ENCODE assay signal across 1 cellular context in genomic region chr16:11407047-11407982, GRCh38.
TF ChIP-seq lines count a peak whose summit lies in the region.

No MANE protein-coding gene starts in this region.

TF ChIP-seq in HepG2, 621 proteins besides CTCF, POLR2A, EP300 and RAD21 (continued from another document and continues in another):
- TF ChIP-seq MXD3 (CRISPR knock-in tag; IDR thresholded peaks at IDR 0.05), result no peak
- TF ChIP-seq TBL1XR1 (IDR thresholded peaks at IDR 0.05; ENCODE audit: borderline replicate concordance, low read length, partially characterized antibody), result no peak
- no peak for TF ChIP-seq ZC3H4 (CRISPR knock-in tag; IDR thresholded peaks at IDR 0.05; ENCODE audit: borderline replicate concordance)
- TF ChIP-seq ZNF576 (CRISPR knock-in tag; IDR thresholded peaks at IDR 0.05), result no peak
- no peak for TF ChIP-seq ZBTB4 (CRISPR knock-in tag; IDR thresholded peaks at IDR 0.05; ENCODE audit: borderline replicate concordance)
- TF ChIP-seq FIP1L1 (IDR thresholded peaks at IDR 0.05; ENCODE audit: borderline replicate concordance, insufficient read depth, low read depth, low read length), result no peak
- no peak for TF ChIP-seq ZGPAT (CRISPR knock-in tag; IDR thresholded peaks at IDR 0.05)
- TF ChIP-seq ZFP41 (CRISPR knock-in tag; IDR thresholded peaks at IDR 0.05; ENCODE audit: borderline replicate concordance), result no peak
- TF ChIP-seq GMEB1 (CRISPR knock-in tag; IDR thresholded peaks at IDR 0.05; ENCODE audit: borderline replicate concordance), result no peak
- TF ChIP-seq RBM39 (IDR thresholded peaks at IDR 0.05; ENCODE audit: low read depth, low read length, poor library complexity, severe bottlenecking), result no peak
- no peak for TF ChIP-seq USF2 (IDR thresholded peaks at IDR 0.05; ENCODE audit: low read depth, low read length)
- TF ChIP-seq USF2 (CRISPR knock-in tag; IDR thresholded peaks at IDR 0.05; ENCODE audit: borderline replicate concordance), result no peak
- TF ChIP-seq PRDM4 (CRISPR knock-in tag; IDR thresholded peaks at IDR 0.05; ENCODE audit: borderline replicate concordance), result no peak
- TF ChIP-seq RARG (CRISPR knock-in tag; IDR thresholded peaks at IDR 0.05; ENCODE audit: low read depth), result no peak
- no peak for TF ChIP-seq ZNF343 (CRISPR knock-in tag; IDR thresholded peaks at IDR 0.05)
- TF ChIP-seq ZNF574 (CRISPR knock-in tag; IDR thresholded peaks at IDR 0.05), result no peak
- no peak for TF ChIP-seq ZNF570 (CRISPR knock-in tag; IDR thresholded peaks at IDR 0.05; ENCODE audit: borderline replicate concordance)
- no peak for TF ChIP-seq CBFB (CRISPR knock-in tag; IDR thresholded peaks at IDR 0.05)
- no peak for TF ChIP-seq ZNF607 (CRISPR knock-in tag; IDR thresholded peaks at IDR 0.05; ENCODE audit: borderline replicate concordance)
- TF ChIP-seq ATF1 (CRISPR knock-in tag; IDR thresholded peaks at IDR 0.05), result no peak
- no peak for TF ChIP-seq ZFX (CRISPR knock-in tag; IDR thresholded peaks at IDR 0.05; ENCODE audit: low read depth)
- TF ChIP-seq ERF (CRISPR knock-in tag; IDR thresholded peaks at IDR 0.05), result no peak
- no peak for TF ChIP-seq PITX1 (CRISPR knock-in tag; IDR thresholded peaks at IDR 0.05)
- no peak for TF ChIP-seq ZBTB44 (CRISPR knock-in tag; IDR thresholded peaks at IDR 0.05)
- no peak for TF ChIP-seq LBX2 (CRISPR knock-in tag; IDR thresholded peaks at IDR 0.05; ENCODE audit: borderline replicate concordance)
- no peak for TF ChIP-seq ZSCAN20 (CRISPR knock-in tag; IDR thresholded peaks at IDR 0.05; ENCODE audit: borderline replicate concordance)
- 0 out of 2 replicates have a peak, but pooled peaks have one; percentile 46 for TF ChIP-seq FOSL2 (CRISPR knock-in tag; IDR thresholded peaks at IDR 0.05)
- TF ChIP-seq HCFC1 (IDR thresholded peaks at IDR 0.05; ENCODE audit: low read depth, low read length), result no peak
- TF ChIP-seq ZNF788 (CRISPR knock-in tag; IDR thresholded peaks at IDR 0.05; ENCODE audit: borderline replicate concordance), result no peak
- no peak for TF ChIP-seq MATR3 (CRISPR knock-in tag; IDR thresholded peaks at IDR 0.05)
- TF ChIP-seq TGIF2 (CRISPR knock-in tag; IDR thresholded peaks at IDR 0.05), result no peak
- TF ChIP-seq FOXK2 (IDR thresholded peaks at IDR 0.05), result no peak
- no peak for TF ChIP-seq ZNF441 (CRISPR knock-in tag; IDR thresholded peaks at IDR 0.05; ENCODE audit: borderline replicate concordance)
- TF ChIP-seq ZNF17 (CRISPR knock-in tag; IDR thresholded peaks at IDR 0.05), result no peak
- TF ChIP-seq ZNF3 (CRISPR knock-in tag; IDR thresholded peaks at IDR 0.05), result peak; percentile 63; the same call in 1 of the 2 replicates
- TF ChIP-seq ZKSCAN8 (CRISPR knock-in tag; IDR thresholded peaks at IDR 0.05; ENCODE audit: borderline replicate concordance), result no peak
- no peak for TF ChIP-seq ZFP82 (CRISPR knock-in tag; IDR thresholded peaks at IDR 0.05; ENCODE audit: borderline replicate concordance)
- no peak for TF ChIP-seq KLF15 (CRISPR knock-in tag; IDR thresholded peaks at IDR 0.05; ENCODE audit: borderline replicate concordance)
- no peak for TF ChIP-seq ZNF720 (CRISPR knock-in tag; IDR thresholded peaks at IDR 0.05)
- no peak for TF ChIP-seq ZBTB34 (CRISPR knock-in tag; IDR thresholded peaks at IDR 0.05)
- TF ChIP-seq PHF5A (CRISPR knock-in tag; IDR thresholded peaks at IDR 0.05; ENCODE audit: low read depth, unreplicated experiment), result no peak
- TF ChIP-seq JDP2 (CRISPR knock-in tag; IDR thresholded peaks at IDR 0.05; ENCODE audit: borderline replicate concordance), result no peak
- TF ChIP-seq ETV5 (CRISPR knock-in tag; IDR thresholded peaks at IDR 0.05; ENCODE audit: borderline replicate concordance), result no peak
- TF ChIP-seq RNF2 (conservative IDR thresholded peaks at IDR 0.05; ENCODE audit: low read depth), result no peak
- no peak for TF ChIP-seq U2AF1 (optimal IDR thresholded peaks at IDR 0.05; ENCODE audit: low read depth, low read length)
